In the genomic region with DNA sequence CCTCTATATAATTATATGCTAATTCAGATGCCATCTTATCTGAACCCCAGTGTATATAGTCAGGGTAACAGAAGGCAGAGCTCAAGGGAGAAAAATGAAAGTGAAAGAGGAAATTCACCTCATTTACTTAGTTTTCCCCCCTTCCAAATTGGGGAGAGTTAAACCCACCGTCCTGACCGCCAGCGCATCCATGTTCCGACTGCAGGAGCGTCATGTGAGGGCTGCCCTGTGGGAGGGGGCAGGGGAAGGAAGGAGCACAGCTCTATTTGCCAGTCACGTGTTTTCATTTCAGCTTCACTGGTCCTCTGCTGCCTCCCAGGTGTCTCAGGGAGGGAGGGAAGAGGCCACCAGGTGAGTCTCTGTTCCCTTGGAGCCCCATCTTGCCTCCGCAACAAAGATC, we compare ENCODE assay signal across 8 cellular contexts. TPM values are rescaled to one million over a fixed set of nuclear protein-coding genes. Genes with fewer than 3 reads are reported as not detected.
DNase-seq lines count a peak whose midpoint lies in the region; ATAC-seq and FAIRE-seq lines count a peak whose summit lies in the region.

No MANE protein-coding gene starts in this region.

- H3K4me3 ChIP-seq in trophoblast cell (ENCODE audit: low read depth, low read length) = no peak overlapping the region

- H2BK120ac ChIP-seq in trophoblast cell (ENCODE audit: insufficient read depth, low read length, poor library complexity) = no peak overlapping the region

- ATAC-seq in GM19395 (IDR thresholded peaks at IDR 0.05; ENCODE audit: unreplicated experiment) (no peak), HG03342 (IDR thresholded peaks at IDR 0.05; ENCODE audit: unreplicated experiment) (no peak)

- H3K18ac ChIP-seq in trophoblast cell (ENCODE audit: low read length) = peak overlapping the region; percentile 66

- peaks cover 4% of the 10 kb centered on the region for H3K9me3 ChIP-seq in trophoblast cell (ENCODE audit: insufficient read depth, low read depth, low read length)

- peak; percentile 92 for FAIRE-seq in GM19239 (lab: Jason Lieb, UNC)

- H3K27ac ChIP-seq in trophoblast cell (ENCODE audit: low read depth, low read length) = no peak overlapping the region

- H2AFZ ChIP-seq in trophoblast cell (ENCODE audit: insufficient read depth, low read length, poor library complexity) = no peak overlapping the region

- H2AK5ac ChIP-seq in trophoblast cell (ENCODE audit: low read length) = peak overlapping the region; percentile 39

- peaks cover 0 to 4% of the 10 kb centered on the region in 2 experiments for H3K36me3 ChIP-seq in trophoblast cell (ENCODE audit: control insufficient read depth in 1 of 2, insufficient read depth in 2 of 2, low read length in 2 of 2)

- DNase-seq in GM19239 (ENCODE audit: insufficient read length, low spot score) (no peak), NCI-H526 treated with DMSO at 0.1 percent for 48 hours (lab: John Stamatoyannopoulos, UW) (peak; percentile 26), trophoblast cell (peak in 1 of 2 donors; percentile 39), cortex of kidney (lab: John Stamatoyannopoulos, UW) (no peak), posterior cingulate gyrus (no peak)
- DNase-seq in activated naive CD4-positive, alpha-beta T cell treated with Interleukin-2 at 50 U/mL for 16 hours = peak; percentile 44

- no peaks in the 10 kb centered on the region for H3K79me2 ChIP-seq in trophoblast cell (ENCODE audit: control insufficient read depth, insufficient read depth, low read length, poor library complexity)

- H3K14ac ChIP-seq in trophoblast cell (ENCODE audit: low read length) = peak overlapping the region; percentile 45

- H3K79me1 ChIP-seq in trophoblast cell (ENCODE audit: low read length) = peaks cover 8% of the 10 kb centered on the region

- H3K4ac ChIP-seq in trophoblast cell (ENCODE audit: low read depth, low read length) = no peak overlapping the region

- WGBS in trophoblast cell (ENCODE audit: extremely low coverage, insufficient coverage, insufficient read length) = no CpG with 5 or more reads among the region's 7 CpGs

- intact Hi-C loops in posterior cingulate gyrus (cut with DNase I) = no loop called here

- no peak overlapping the region for H3K23ac ChIP-seq in trophoblast cell (ENCODE audit: low read length)

- H4K12ac ChIP-seq in trophoblast cell (ENCODE audit: low read depth, low read length) = no peak overlapping the region

- peak overlapping the region; percentile 53 for H2BK12ac ChIP-seq in trophoblast cell (ENCODE audit: low read length)

- H2BK5ac ChIP-seq in trophoblast cell (ENCODE audit: low read depth, low read length, poor library complexity) = no peak overlapping the region

- H3K27me3 ChIP-seq in trophoblast cell (ENCODE audit: insufficient read depth, low read length) = no peaks in the 10 kb centered on the region

- H4K8ac ChIP-seq in trophoblast cell (ENCODE audit: low read depth, low read length) = peak overlapping the region; percentile 33

- H3K9ac ChIP-seq in trophoblast cell (ENCODE audit: low read length) = no peak overlapping the region

- peak overlapping the region; percentile 19 for H4K91ac ChIP-seq in trophoblast cell (ENCODE audit: low read depth, low read length)

- H3K4me1 ChIP-seq in trophoblast cell (ENCODE audit: control insufficient read depth in 1 of 2, insufficient read depth in 2 of 2, low read length in 2 of 2) = peaks cover 20 to 25% of the 10 kb centered on the region in 2 experiments

- no peak overlapping the region for H3K4me2 ChIP-seq in trophoblast cell (ENCODE audit: low read length)

RNA-seq across cellular contexts. Expression of a gene that starts 13.2 kb away (rescaled TPM):
- 43.0 and 44.4 TPM in 2 replicates for polyA plus RNA-seq in trophoblast cell (2013)

RNA-seq across cellular contexts. Expression of a gene that starts 34.1 kb away (rescaled TPM):
- polyA plus RNA-seq in trophoblast cell (2013) = 14.0 and 14.6 TPM in 2 replicates

RNA-seq across cellular contexts. Expression of a gene that starts 42.1 kb away (rescaled TPM):
- polyA plus RNA-seq in trophoblast cell (2013) = 13.3 and 13.9 TPM in 2 replicates

Comparison
In these comparisons a context has a peak if more than half of its experiments do, and no peak if none do; other contexts are left out.
1. DNase-seq: peak in NCI-H526 treated with DMSO at 0.1 percent for 48 hours (single experiment) and activated naive CD4-positive, alpha-beta T cell treated with Interleukin-2 at 50 U/mL for 16 hours (single experiment); none in GM19239 (single experiment), cortex of kidney (single experiment) and posterior cingulate gyrus (0 of 10).